ENCODE assay signal across 8 cellular contexts in the genomic region with DNA sequence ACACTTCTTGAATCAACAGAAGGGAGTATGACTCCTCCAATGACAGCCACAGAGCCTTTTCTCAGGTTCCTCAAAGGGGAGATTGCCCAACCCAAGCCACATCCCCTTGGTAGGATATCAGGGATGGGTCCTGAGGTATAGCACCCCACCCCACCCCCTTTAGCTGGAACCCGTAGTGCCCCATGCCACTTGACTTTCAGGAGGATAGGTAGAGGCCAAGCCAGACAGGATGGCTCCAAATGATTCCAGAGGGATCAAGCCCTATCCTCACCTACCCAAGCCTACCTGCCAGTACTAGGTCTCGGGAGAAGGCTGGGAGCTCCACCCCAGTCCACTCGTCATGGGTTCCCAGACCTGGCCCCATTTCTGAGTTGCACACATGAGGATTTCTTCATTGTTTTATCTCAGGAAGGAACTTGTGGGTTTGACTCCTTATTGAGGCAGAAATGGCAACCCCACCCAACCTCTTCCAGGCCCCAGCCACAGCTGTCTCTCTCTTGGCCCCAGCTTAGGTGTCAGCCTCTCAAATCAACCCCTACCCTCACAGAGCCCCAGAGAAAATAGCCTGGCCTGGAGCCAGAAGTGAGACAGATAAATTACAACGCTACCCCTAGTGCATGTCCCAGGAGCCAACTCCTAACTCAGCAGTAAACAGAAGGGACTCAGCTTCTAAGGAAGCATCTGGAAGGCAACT. TPM values are rescaled to one million over a fixed set of nuclear protein-coding genes. Genes with fewer than 3 reads are reported as not detected.
A peak's percentile ranks its signal among the peaks of the same experiment; 100 is the strongest.
DNase-seq lines count a peak whose midpoint lies in the region; ATAC-seq and TF ChIP-seq lines count a peak whose summit lies in the region.

No MANE protein-coding gene starts in this region.

- H3K36me3 Mint-ChIP-seq in CD8-positive, alpha-beta memory T cell: peaks cover 9 to 42% (median 9%) of the 10 kb centered on the region in 3 donors

- H3K9me3 Mint-ChIP-seq in CD8-positive, alpha-beta memory T cell: peaks cover 0 to 2% (median 0%) of the 10 kb centered on the region in 5 donors

- POLR2A ChIA-PET in CD8-positive, alpha-beta memory T cell (lab: Charles Lee): interaction anchor here (0.7 to 1.5 kb wide), 5 partner anchors 10 to 110 kb away, joined by 3 to 4 read pairs (median 4); no protein-coding TSS in a partner anchor

- CTCF ChIA-PET in CD8-positive, alpha-beta memory T cell (lab: Charles Lee): interaction anchor here (1.1 to 11.8 kb wide), 5 partner anchors 9 to 152 kb away, joined by 3 to 167 read pairs (median 38); partner anchors contain the start of genes BYSL, MED20, TAF8 and TOMM6

- peak overlapping the region; percentile 96 for H3K9ac ChIP-seq in adipocyte (ENCODE audit: low read length)

- 62% methylated on average over 3 of the region's 4 CpGs for WGBS in suprapubic skin

- H3K4me1 ChIP-seq in CD8-positive, alpha-beta memory T cell (ENCODE audit: insufficient read depth, low read length): peaks cover 71% of the 10 kb centered on the region
- peaks cover 79% of the 10 kb centered on the region for H3K4me1 ChIP-seq in adipocyte (ENCODE audit: control insufficient read depth, insufficient read depth, low read length)
- peaks cover 21 to 57% of the 10 kb centered on the region in 2 donors for H3K4me1 ChIP-seq in muscle layer of duodenum (ENCODE audit: control insufficient read depth in 1 of 2, insufficient read depth in 2 of 2, low read length in 2 of 2)
- H3K4me1 ChIP-seq in suprapubic skin: peaks cover 61% of the 10 kb centered on the region

- H3K27me3 ChIP-seq in CD8-positive, alpha-beta memory T cell (ENCODE audit: insufficient read depth, low read length, poor library complexity, severe bottlenecking): no peaks in the 10 kb centered on the region
- H3K27me3 ChIP-seq in adipocyte (replicated peaks; ENCODE audit: control insufficient read depth, insufficient read depth, low read length) (no peaks in the 10 kb centered on the region), muscle layer of duodenum (ENCODE audit: low read depth, low read length) (no peaks in the 10 kb centered on the region), suprapubic skin (no peaks in the 10 kb centered on the region)

- TF ChIP-seq EP300 in suprapubic skin (IDR thresholded peaks at IDR 0.05): no peak

- H3K27ac Mint-ChIP-seq in CD8-positive, alpha-beta memory T cell: peak overlapping the region; percentile 81 to 98 (median 96)

- H3K36me3 ChIP-seq in CD8-positive, alpha-beta memory T cell (ENCODE audit: insufficient read depth, low read length): peaks cover 39% of the 10 kb centered on the region
- H3K36me3 ChIP-seq in adipocyte (ENCODE audit: control insufficient read depth, insufficient read depth, low read length, severe bottlenecking) (peaks cover 39% of the 10 kb centered on the region), muscle layer of duodenum (ENCODE audit: control insufficient read depth in 1 of 2, insufficient read depth in 2 of 2, low read length in 2 of 2) (peaks cover 31 to 35% of the 10 kb centered on the region in 2 donors), suprapubic skin (peaks cover 29% of the 10 kb centered on the region)

- DNase-seq in CD8-positive, alpha-beta memory T cell: peak; percentile 34 to 81 (median 74)
- peak; percentile 96 for DNase-seq in OCI-M1 (lab: John Stamatoyannopoulos, UW)
- no peak for DNase-seq in adipocyte (ENCODE audit: low read depth)
- no peak for DNase-seq in suprapubic skin (ENCODE audit: low spot score in 2 of 2)

- ATAC-seq in HG03378 (IDR thresholded peaks at IDR 0.05; ENCODE audit: unreplicated experiment) (no peak), GM21529 (IDR thresholded peaks at IDR 0.05; ENCODE audit: unreplicated experiment) (no peak), HG02759 (IDR thresholded peaks at IDR 0.05; ENCODE audit: unreplicated experiment) (no peak)

- peak overlapping the region; percentile 78 to 97 (median 95) for H3K4me3 Mint-ChIP-seq in CD8-positive, alpha-beta memory T cell

- peak overlapping the region; percentile 84 for H3K4me3 ChIP-seq in CD8-positive, alpha-beta memory T cell (ENCODE audit: low read length)
- peak overlapping the region; percentile 97 for H3K4me3 ChIP-seq in adipocyte (ENCODE audit: low read length)
- H3K4me3 ChIP-seq in muscle layer of duodenum (ENCODE audit: low read depth in 1 of 2, low read length in 2 of 2): no peak overlapping the region
- no peak overlapping the region for H3K4me3 ChIP-seq in suprapubic skin

- peaks cover 71 to 79% (median 76%) of the 10 kb centered on the region in 3 donors for H3K4me1 Mint-ChIP-seq in CD8-positive, alpha-beta memory T cell

- H3K27ac ChIP-seq in CD8-positive, alpha-beta memory T cell (ENCODE audit: low read depth, low read length): peak overlapping the region; percentile 73
- H3K27ac ChIP-seq in muscle layer of duodenum (ENCODE audit: low read length) (peak overlapping the region; percentile 51), suprapubic skin (no peak overlapping the region)

- no peaks in the 10 kb centered on the region for H3K9me3 ChIP-seq in CD8-positive, alpha-beta memory T cell (ENCODE audit: low read length)
- H3K9me3 ChIP-seq in adipocyte (ENCODE audit: control insufficient read depth, low read length) (no peaks in the 10 kb centered on the region), muscle layer of duodenum (ENCODE audit: control insufficient read depth in 1 of 2, low read length in 2 of 2) (no peaks in the 10 kb centered on the region), suprapubic skin (no peaks in the 10 kb centered on the region)

- TF ChIP-seq POLR2A in suprapubic skin (IDR thresholded peaks at IDR 0.05): no peak

- H3K27me3 Mint-ChIP-seq in CD8-positive, alpha-beta memory T cell: peaks cover 0 to 2% of the 10 kb centered on the region in 2 donors

- TF ChIP-seq CTCF in suprapubic skin (IDR thresholded peaks at IDR 0.05): no peak

RNA-seq across cellular contexts. Expression of gene CCND3, which starts 3.6 kb away (rescaled TPM):
- 100 to 1,000 TPM; 283 to 287 TPM for total RNA-seq in CD8-positive, alpha-beta memory T cell
- polyA plus RNA-seq in CD8-positive, alpha-beta memory T cell: 648 TPM
- total RNA-seq in suprapubic skin: 100 to 1,000 TPM; 106 to 214 (median 132) TPM

RNA-seq across cellular contexts. Expression of gene BYSL, which starts 16.7 kb away (rescaled TPM):
- total RNA-seq in CD8-positive, alpha-beta memory T cell: 10 to 100 TPM; 80.5 to 84.4 TPM
- polyA plus RNA-seq in CD8-positive, alpha-beta memory T cell: 5.9 TPM
- 10 to 100 TPM in 3 of 4 donors, 1 to 10 TPM in 1; 6.8 to 15.7 (median 10.4) TPM for total RNA-seq in suprapubic skin

RNA-seq across cellular contexts. Expression of gene MED20, which starts 17.1 kb away (rescaled TPM):
- 10 to 100 TPM; 18.1 to 21.1 TPM for total RNA-seq in CD8-positive, alpha-beta memory T cell
- polyA plus RNA-seq in CD8-positive, alpha-beta memory T cell: 5.3 TPM
- total RNA-seq in suprapubic skin: 10 to 100 TPM; 15.2 to 18.7 (median 17.3) TPM

RNA-seq across cellular contexts. Expression of gene USP49, which starts 42.9 kb away (rescaled TPM):
- 1 to 10 TPM; 5.0 to 5.2 TPM for total RNA-seq in CD8-positive, alpha-beta memory T cell
- 0.59 TPM for polyA plus RNA-seq in CD8-positive, alpha-beta memory T cell
- 10 to 100 TPM in 1 of 4 donors, 1 to 10 TPM in 3; 2.9 to 17.1 (median 4.1) TPM for total RNA-seq in suprapubic skin

Comparison
In these comparisons a context has a peak if more than half of its experiments do, and no peak if none do; other contexts are left out.
1. DNase-seq: peak in CD8-positive, alpha-beta memory T cell (5 of 5) and OCI-M1 (single experiment); none in adipocyte (single experiment) and suprapubic skin (0 of 2).
2. H3K4me3 ChIP-seq: peak in CD8-positive, alpha-beta memory T cell (single experiment) and adipocyte (single experiment); none in muscle layer of duodenum (0 of 2) and suprapubic skin (single experiment).
3. RNA of gene BYSL, which starts 16.7 kb away (total RNA-seq): 80.5 to 84.4 TPM in CD8-positive, alpha-beta memory T cell; 6.8 to 15.7 TPM in suprapubic skin; every median in the first group is over 4 times any median in the second.